20 cellular contexts compared by ENCODE assay signal in genomic region chr9:1383823-1384580, GRCh38.
DNase-seq lines count a peak whose midpoint lies in the region; ATAC-seq and TF ChIP-seq lines count a peak whose summit lies in the region.
"Had no signal": no experiment of that assay in that cellular context is flagged by ENCODE, and none has a peak within 500 bp of the region (broad histone marks: within the 10 kb centered on the region; RNA-seq: fewer than 3 reads in every experiment).

No MANE protein-coding gene starts in this region.

- H3K27ac Mint-ChIP-seq in activated naive CD8-positive, alpha-beta T cell treated with anti-CD3 and anti-CD28 coated beads for 36 hours, result no peak overlapping the region
- H3K27ac Mint-ChIP-seq: B cell; CD4-positive, CD25-positive, alpha-beta regulatory T cell; CD8-positive, alpha-beta T cell; GM23338; HFFc6 had no signal

- no peak overlapping the region for H2AFZ ChIP-seq in parathyroid adenoma
- H2AFZ ChIP-seq: GM23338 had no signal

- H3K36me3 ChIP-seq in heart left ventricle, result no peaks in the 10 kb centered on the region
- no peaks in the 10 kb centered on the region for H3K36me3 ChIP-seq in right atrium auricular region
- H3K36me3 ChIP-seq in parathyroid adenoma (ENCODE audit: control insufficient read depth, insufficient read depth, low read length), result no peaks in the 10 kb centered on the region
- H3K36me3 ChIP-seq in upper lobe of right lung, result no peaks in the 10 kb centered on the region
- H3K36me3 ChIP-seq: BLaER1, HAP-1 had no signal

- no peaks in the 10 kb centered on the region for H3K36me3 Mint-ChIP-seq in activated naive CD8-positive, alpha-beta T cell treated with anti-CD3 and anti-CD28 coated beads for 36 hours
- H3K36me3 Mint-ChIP-seq: CD4-positive, CD25-positive, alpha-beta regulatory T cell; CD8-positive, alpha-beta T cell had no signal

- H3K4me1 ChIP-seq in heart left ventricle (no peaks in the 10 kb centered on the region), right cardiac atrium (ENCODE audit: control insufficient read depth, insufficient read depth, low read length) (no peaks in the 10 kb centered on the region), right atrium auricular region (no peaks in the 10 kb centered on the region), parathyroid adenoma (no peaks in the 10 kb centered on the region), upper lobe of right lung (no peaks in the 10 kb centered on the region)
- H3K4me1 ChIP-seq: BLaER1, Caco-2, HAP-1 had no signal

- ATAC-seq in Right ventricle myocardium inferior, result peak; percentile 39
- no peak for ATAC-seq in heart left ventricle
- peak in 1 of 2 donors; percentile 59 for ATAC-seq in right cardiac atrium
- peak; percentile 51 for ATAC-seq in upper lobe of right lung
- ATAC-seq: CD8-positive, alpha-beta T cell; GM23338 had no signal

- H3K27me3 Mint-ChIP-seq in activated naive CD8-positive, alpha-beta T cell treated with anti-CD3 and anti-CD28 coated beads for 36 hours, result no peaks in the 10 kb centered on the region
- H3K27me3 Mint-ChIP-seq: B cell; CD4-positive, CD25-positive, alpha-beta regulatory T cell had no signal

- H3K27ac ChIP-seq in heart left ventricle (no peak overlapping the region), right cardiac atrium (ENCODE audit: low read length) (no peak overlapping the region), right atrium auricular region (no peak overlapping the region), parathyroid adenoma (no peak overlapping the region), upper lobe of right lung (no peak overlapping the region)
- H3K27ac ChIP-seq: 22Rv1, BLaER1, C4-2B had no signal

- H3K79me2 ChIP-seq in parathyroid adenoma, result no peaks in the 10 kb centered on the region

- no peaks in the 10 kb centered on the region for H3K9me3 Mint-ChIP-seq in activated naive CD8-positive, alpha-beta T cell treated with anti-CD3 and anti-CD28 coated beads for 36 hours
- H3K9me3 Mint-ChIP-seq: CD8-positive, alpha-beta T cell; GM23338 had no signal

- 42 to 59% (median 47%) methylated on average over 6 of the region's 6 CpGs for WGBS in heart left ventricle, 4 donors
- WGBS in right cardiac atrium, result 43% methylated on average over 6 of the region's 6 CpGs

- H3K4me3 Mint-ChIP-seq in activated naive CD8-positive, alpha-beta T cell treated with anti-CD3 and anti-CD28 coated beads for 36 hours, result no peak overlapping the region
- H3K4me3 Mint-ChIP-seq: B cell; CD4-positive, CD25-positive, alpha-beta regulatory T cell; CD8-positive, alpha-beta T cell; GM23338; HFFc6 had no signal

- no peaks in the 10 kb centered on the region for H3K4me1 Mint-ChIP-seq in activated naive CD8-positive, alpha-beta T cell treated with anti-CD3 and anti-CD28 coated beads for 36 hours
- H3K4me1 Mint-ChIP-seq: B cell; CD4-positive, CD25-positive, alpha-beta regulatory T cell; GM23338 had no signal

- intact Hi-C loops in Right ventricle myocardium inferior (cut with DNase I) (no loop called here), heart left ventricle (cut with DNase I) (no loop called here), right cardiac atrium (cut with DNase I) (no loop called here), upper lobe of right lung (cut with DNase I) (no loop called here)

- no peak for DNase-seq in Right ventricle myocardium inferior (ENCODE audit: missing footprints)
- DNase-seq in heart left ventricle, result no peak
- DNase-seq in right cardiac atrium, result peak in 2 of 3 donors; percentile 39 to 48
- no peak for DNase-seq in right atrium auricular region (ENCODE audit: low spot score)
- DNase-seq in upper lobe of right lung, result no peak
- DNase-seq in activated naive CD8-positive, alpha-beta T cell treated with anti-CD3 and anti-CD28 coated beads for 36 hours, result no peak
- no peak for DNase-seq in NCI-H146 (lab: John Stamatoyannopoulos, UW)
- DNase-seq: Caco-2; CD4-positive, CD25-positive, alpha-beta regulatory T cell; CD8-positive, alpha-beta T cell; DMS153; DND-41; HFFc6 had no signal

- TF ChIP-seq POLR2A in heart left ventricle (IDR thresholded peaks at IDR 0.05), result no peak

- H3K4me3 ChIP-seq in heart left ventricle, result no peak overlapping the region
- no peak overlapping the region for H3K4me3 ChIP-seq in right cardiac atrium (ENCODE audit: low read length)
- no peak overlapping the region for H3K4me3 ChIP-seq in right atrium auricular region
- no peak overlapping the region for H3K4me3 ChIP-seq in parathyroid adenoma (ENCODE audit: low read depth, low read length)
- no peak overlapping the region for H3K4me3 ChIP-seq in upper lobe of right lung
- H3K4me3 ChIP-seq: BLaER1, GM23338, HAP-1 had no signal

- TF ChIP-seq CTCF in heart left ventricle (IDR thresholded peaks at IDR 0.05) (no peak), right atrium auricular region (IDR thresholded peaks at IDR 0.05) (no peak), parathyroid adenoma (IDR thresholded peaks at IDR 0.05) (no peak), upper lobe of right lung (IDR thresholded peaks at IDR 0.05) (no peak)

- H3K9ac ChIP-seq in parathyroid adenoma, result no peak overlapping the region
- H3K9ac ChIP-seq: BLaER1 had no signal

- H3K9me3 ChIP-seq in heart left ventricle (no peaks in the 10 kb centered on the region), right cardiac atrium (ENCODE audit: control insufficient read depth, low read length) (no peaks in the 10 kb centered on the region), right atrium auricular region (no peaks in the 10 kb centered on the region), parathyroid adenoma (ENCODE audit: control insufficient read depth, low read length) (no peaks in the 10 kb centered on the region), upper lobe of right lung (no peaks in the 10 kb centered on the region)
- H3K9me3 ChIP-seq: BLaER1, Caco-2, HAP-1 had no signal

- H3K27me3 ChIP-seq in heart left ventricle (no peaks in the 10 kb centered on the region), right cardiac atrium (ENCODE audit: control insufficient read depth, insufficient read depth) (no peaks in the 10 kb centered on the region), right atrium auricular region (no peaks in the 10 kb centered on the region), parathyroid adenoma (ENCODE audit: control insufficient read depth, insufficient read depth, low read length) (no peaks in the 10 kb centered on the region), upper lobe of right lung (no peaks in the 10 kb centered on the region)
- H3K27me3 ChIP-seq: BLaER1 had no signal

- H3K4me2 ChIP-seq in parathyroid adenoma (ENCODE audit: low read length), result peak overlapping the region; percentile 41
- H3K4me2 ChIP-seq: BLaER1, GM23338 had no signal

Comparison
In these comparisons a context has a peak if more than half of its experiments do, and no peak if none do; other contexts are left out.
1. ATAC-seq: peak in Right ventricle myocardium inferior (single experiment) and upper lobe of right lung (single experiment); none in heart left ventricle (0 of 4).
2. DNase-seq: peak in right cardiac atrium (2 of 3); none in Right ventricle myocardium inferior (single experiment), heart left ventricle (0 of 5), right atrium auricular region (single experiment), upper lobe of right lung (single experiment), activated naive CD8-positive, alpha-beta T cell treated with anti-CD3 and anti-CD28 coated beads for 36 hours (single experiment) and NCI-H146 (single experiment).